ENCODE assay signal across 1 cellular context in the genomic region with DNA sequence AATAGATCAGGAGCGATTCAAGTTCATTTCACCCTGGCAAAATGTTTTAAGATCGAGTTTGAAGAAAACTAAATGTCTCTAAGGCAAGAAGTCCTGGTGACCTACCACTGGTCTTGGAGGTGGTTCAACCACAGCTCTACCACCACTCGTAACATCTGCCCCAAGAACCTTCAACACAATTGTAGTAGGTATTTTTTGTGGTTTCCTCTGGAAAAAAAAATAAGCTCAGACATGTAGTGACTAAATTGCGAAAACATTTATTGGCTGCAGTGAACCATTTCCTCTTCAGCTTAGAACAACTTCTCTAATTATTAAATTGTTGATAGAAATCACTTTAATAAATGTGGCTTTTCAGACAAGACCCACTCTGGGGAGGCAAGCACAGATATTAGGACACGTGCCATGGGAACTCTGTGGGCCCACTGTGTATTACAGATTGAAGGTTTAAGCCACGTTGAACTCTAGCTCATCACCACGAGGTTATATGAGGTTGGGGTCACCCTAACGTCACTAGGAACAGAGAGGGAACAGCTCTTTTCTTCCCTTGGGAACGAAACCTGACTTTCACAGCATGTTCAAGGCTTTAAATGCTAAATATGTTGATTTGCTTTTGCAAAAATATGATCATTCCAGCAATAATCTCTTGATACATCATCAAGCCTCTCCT.
TF ChIP-seq lines count a peak whose summit lies in the region.

No MANE protein-coding gene starts in this region.

TF ChIP-seq in endothelial cell of umbilical vein, 7 proteins besides CTCF, POLR2A, EP300 and RAD21 (continued from another document):
- no peak for TF ChIP-seq JUN (IDR thresholded peaks at IDR 0.05; ENCODE audit: borderline replicate concordance, insufficient read depth, insufficient read length, low read depth)
- no peak for TF ChIP-seq GATA2 (IDR thresholded peaks at IDR 0.05; ENCODE audit: insufficient read depth, insufficient read length, low read depth, low read length)
- TF ChIP-seq FOS (IDR thresholded peaks at IDR 0.05; ENCODE audit: borderline replicate concordance, insufficient read depth, low read length), result no peak
- TF ChIP-seq MYC (IDR thresholded peaks at IDR 0.05; ENCODE audit: low read depth, low read length), result no peak
- no peak for TF ChIP-seq POLR2AphosphoS5 (IDR thresholded peaks at IDR 0.05; ENCODE audit: insufficient read depth, low read depth, low read length)
